ENCODE assay signal across 9 cellular contexts in the genomic region with DNA sequence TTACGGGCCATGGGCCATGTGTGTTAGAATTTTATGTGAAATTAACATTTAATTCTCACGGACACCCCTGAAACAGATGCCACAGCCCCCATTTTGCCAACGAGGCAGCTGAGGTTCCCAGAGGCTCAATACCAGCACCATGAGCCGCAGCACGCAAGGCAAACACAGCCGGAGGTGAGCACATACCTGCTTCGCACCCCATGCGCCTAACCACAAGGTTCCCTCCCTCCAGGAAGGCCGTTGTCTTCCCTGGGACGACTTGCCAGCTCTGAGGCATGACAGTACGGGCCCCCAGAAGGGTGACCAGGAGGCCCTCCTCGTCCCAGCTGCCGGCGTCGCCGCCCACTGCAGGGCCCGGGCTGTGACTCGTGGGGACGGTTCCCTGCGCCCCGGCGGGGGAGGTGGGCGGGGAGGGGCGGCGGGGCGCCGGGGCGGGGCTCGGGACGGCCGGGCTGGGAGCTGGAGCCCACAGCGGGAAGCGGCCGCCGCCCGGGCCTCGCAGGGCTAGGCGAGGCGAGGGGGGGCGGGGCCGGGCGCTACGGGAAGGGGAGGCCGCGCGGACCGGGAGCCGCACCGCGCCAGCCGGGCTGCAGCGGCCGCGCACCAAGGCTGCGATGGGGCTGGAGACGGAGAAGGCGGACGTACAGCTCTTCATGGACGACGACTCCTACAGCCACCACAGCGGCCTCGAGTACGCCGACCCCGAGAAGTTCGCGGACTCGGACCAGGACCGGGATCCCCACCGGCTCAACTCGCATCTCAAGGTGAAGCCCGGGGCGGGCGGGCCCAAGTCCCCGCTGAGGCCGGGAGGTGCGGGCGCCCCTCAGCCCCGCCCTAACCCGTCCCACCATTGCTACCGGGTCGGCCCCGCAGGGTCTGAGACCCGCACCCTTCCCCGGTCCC. TPM values are rescaled to one million over a fixed set of nuclear protein-coding genes. Genes with fewer than 3 reads are reported as not detected.
A peak's percentile ranks its signal among the peaks of the same experiment; 100 is the strongest.
DNase-seq lines count a peak whose midpoint lies in the region; ATAC-seq, FAIRE-seq and TF ChIP-seq lines count a peak whose summit lies in the region.
"Had no signal": no experiment of that assay in that cellular context is flagged by ENCODE, and none has a peak within 500 bp of the region (broad histone marks: within the 10 kb centered on the region; RNA-seq: fewer than 3 reads in every experiment).

A gene with protein sequence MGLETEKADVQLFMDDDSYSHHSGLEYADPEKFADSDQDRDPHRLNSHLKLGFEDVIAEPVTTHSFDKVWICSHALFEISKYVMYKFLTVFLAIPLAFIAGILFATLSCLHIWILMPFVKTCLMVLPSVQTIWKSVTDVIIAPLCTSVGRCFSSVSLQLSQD (plus strand): TSS at position 571 of the 903 bp plus-strand sequence. CDS start 44 bp downstream, at position 615.

- H3K4me2 ChIP-seq in H1 (ENCODE audit: insufficient read depth in 1 of 2, low read depth in 2 of 2, low read length in 2 of 2), result peak within 1 kb of the TSS; percentile 94 to 99

- H2BK5ac ChIP-seq in H1 (ENCODE audit: low read depth, low read length), result peak within 1 kb of the TSS; percentile 38; the same call in 1 of the 2 replicates

- WGBS in H1 (ENCODE audit: extremely low coverage in 1 of 2, insufficient coverage in 1 of 2, insufficient read length in 1 of 2, insufficient replicate concordance in 2 of 2, low coverage in 1 of 2, low lambda C conversion rate in 2 of 2, missing lambda C conversion rate in 1 of 2), 2 experiments, result 14% methylated on average over 21 of the region's 85 CpGs; no CpG with 5 or more reads in 1 of the 2 experiments

- no peak within 1 kb of the TSS for H3K14ac ChIP-seq in H1 (ENCODE audit: insufficient read length)

- H3K23ac ChIP-seq in H1 (ENCODE audit: insufficient read length), result no peak within 1 kb of the TSS

- peak within 1 kb of the TSS in 2 of 4 experiments; percentile 3 to 39; a peak in 2 of 7 replicates for H3K9ac ChIP-seq in H1 (replicated peaks in 1 of 4; ENCODE audit: extremely low read depth in 1 of 4, low read depth in 3 of 4, low read length in 3 of 4)

- peak; percentile 51 for ATAC-seq in HG03045 (IDR thresholded peaks at IDR 0.05; ENCODE audit: unreplicated experiment)
- peak; percentile 94 for ATAC-seq in lower lobe of right lung
- ATAC-seq in HG03457 (IDR thresholded peaks at IDR 0.05; ENCODE audit: unreplicated experiment), result no peak

- peak within 1 kb of the TSS; percentile 96 for H2AFZ ChIP-seq in H1 (ENCODE audit: low read length)

- H3K27me3 ChIP-seq in H1 (replicated peaks in 1 of 4; ENCODE audit: control insufficient read depth in 3 of 4, extremely low read depth in 1 of 4, insufficient read depth in 3 of 4, low read length in 3 of 4) (peaks cover 0 to 22% (median 16%) of the 10 kb centered on the region in 4 experiments; a peak in 6 of 7 replicates), lower lobe of right lung (ENCODE audit: low read depth) (peaks cover 9% of the 10 kb centered on the region)

- no peak for FAIRE-seq in H1 (lab: Jason Lieb, UNC)

- H3K27ac ChIP-seq in H1 (ENCODE audit: low read depth, low read length), result no peak within 1 kb of the TSS
- peak within 1 kb of the TSS; percentile 95 for H3K27ac ChIP-seq in lower lobe of right lung
- peak within 1 kb of the TSS; percentile 67 for H3K27ac ChIP-seq in substantia nigra (ENCODE audit: low read depth, low read length, poor library complexity, severe bottlenecking)
- H3K27ac ChIP-seq: C4-2B had no signal

- H2BK15ac ChIP-seq in H1 (ENCODE audit: low read length), result peak within 1 kb of the TSS; percentile 97; the same call in 1 of the 2 replicates

- H3K4me3 ChIP-seq in H1 (ENCODE audit: extremely low read depth in 1 of 4, insufficient read depth in 2 of 4, low read depth in 3 of 4, low read length in 4 of 4), result peak within 1 kb of the TSS; percentile 40 to 71 (median 60)
- H3K4me3 ChIP-seq in lower lobe of right lung, result peak within 1 kb of the TSS; percentile 81

- H3K36me3 ChIP-seq in H1 (ENCODE audit: control insufficient read depth in 2 of 4, insufficient read depth in 4 of 4, low read length in 3 of 4) (no peaks in the 10 kb centered on the region), lower lobe of right lung (no peaks in the 10 kb centered on the region)

- no peak for TF ChIP-seq POLR2A in H1 (IDR thresholded peaks at IDR 0.05; ENCODE audit: control extremely low read depth in 1 of 2, low read depth in 2 of 2, low read length in 2 of 2)

- H2AK5ac ChIP-seq in H1 (ENCODE audit: low read depth, low read length), result 0 out of 2 replicates have a peak within 1 kb of the TSS, but pooled peaks have one; percentile 2

- peak within 1 kb of the TSS; percentile 56 for H3K18ac ChIP-seq in H1 (ENCODE audit: extremely low read depth, low read length)

- TF ChIP-seq RAD21 in H1 (IDR thresholded peaks at IDR 0.05 in 1 of 2, conservative IDR thresholded peaks at IDR 0.05 in 1 of 2; ENCODE audit: low read depth in 2 of 2, low read length in 2 of 2), result no peak

- no peak within 1 kb of the TSS for H3K56ac ChIP-seq in H1 (replicated peaks; ENCODE audit: insufficient read length, low read depth, low read length)

- H3K9me3 ChIP-seq in H1 (ENCODE audit: insufficient read depth in 2 of 2, low read depth in 1 of 2, low read length in 1 of 2) (no peaks in the 10 kb centered on the region), lower lobe of right lung (no peaks in the 10 kb centered on the region)

- 0 out of 2 replicates have a peak within 1 kb of the TSS, but pooled peaks have one; percentile 44 for H2BK20ac ChIP-seq in H1 (ENCODE audit: low read length)

- H4K91ac ChIP-seq in H1 (replicated peaks; ENCODE audit: insufficient read length, low read length), result peak within 1 kb of the TSS; percentile 55

- H3K79me2 ChIP-seq in H1 (ENCODE audit: control insufficient read depth in 1 of 2, insufficient read depth in 2 of 2, low read length in 2 of 2), result no peaks in the 10 kb centered on the region

- H3K79me1 ChIP-seq in H1 (ENCODE audit: low read depth, low read length), result no peaks in the 10 kb centered on the region

- TF ChIP-seq CTCF in H1 (IDR thresholded peaks at IDR 0.05; ENCODE audit: control extremely low read depth in 1 of 3, insufficient read depth in 1 of 3, low read depth in 1 of 3, low read length in 3 of 3) (no peak), lower lobe of right lung (IDR thresholded peaks at IDR 0.05) (no peak)

- POLR2A ChIA-PET in H1 (lab: Charles Lee; ENCODE audit: partially characterized antibody), result interaction anchor here (2.1 kb wide), 1 partner anchor 27 kb away, joined by 5 read pairs; no protein-coding TSS in a partner anchor

- CTCF ChIA-PET in H1 (lab: Charles Lee; ENCODE audit: partially characterized antibody), result interaction anchor here (0.8 to 1.0 kb wide), 2 partner anchors 24 to 27 kb away, joined by 6 read pairs; a partner anchor contains a TSS

- H4K5ac ChIP-seq in H1 (ENCODE audit: insufficient read length, low read depth, low read length), result no peak within 1 kb of the TSS

- intact Hi-C loops in lower lobe of right lung (cut with DNase I), result no loop called here

- no peak for TF ChIP-seq EP300 in H1 (IDR thresholded peaks at IDR 0.05; ENCODE audit: borderline replicate concordance in 1 of 2, low read depth in 2 of 2, low read length in 2 of 2)

- H2BK12ac ChIP-seq in H1 (ENCODE audit: low read depth, low read length), result peak within 1 kb of the TSS; percentile 82

- peak within 1 kb of the TSS; percentile 25; the same call in 1 of the 2 replicates for H4K8ac ChIP-seq in H1 (ENCODE audit: extremely low read depth, insufficient read depth, low read length)

- DNase-seq in NCI-H345 (lab: John Stamatoyannopoulos, UW), result peak; percentile 63
- DNase-seq in NCI-H345 treated with DMSO at 0.1 percent for 48 hours (lab: John Stamatoyannopoulos, UW; ENCODE audit: unreplicated experiment), result no peak
- peak; percentile 22 for DNase-seq in T1000 (lab: John Stamatoyannopoulos, UW)
- DNase-seq in H1 (ENCODE audit: low read depth in 1 of 2, low spot score in 2 of 2), result peak in 1 of 2 experiments; percentile 69
- DNase-seq in lower lobe of right lung, result peak; percentile 82
- peak in 14 of 49 donors; percentile 3 to 38 (median 19) for DNase-seq in substantia nigra (lab: John Stamatoyannopoulos, UW)

- peaks cover 5% of the 10 kb centered on the region; the same call in 1 of the 2 replicates for H3K23me2 ChIP-seq in H1 (ENCODE audit: low read depth, low read length)

- peaks cover 0 to 2% of the 10 kb centered on the region in 2 experiments for H4K20me1 ChIP-seq in H1 (replicated peaks in 1 of 2; ENCODE audit: control insufficient read depth in 1 of 2, insufficient read depth in 2 of 2, low read length in 2 of 2)

- peak within 1 kb of the TSS; percentile 43 for H2BK120ac ChIP-seq in H1 (replicated peaks; ENCODE audit: low read depth, low read length)

- H3K4ac ChIP-seq in H1 (replicated peaks; ENCODE audit: insufficient read length, low read depth, low read length), result peak within 1 kb of the TSS; percentile 65

- peaks cover 2 to 4% (median 3%) of the 10 kb centered on the region in 4 experiments; a peak in 4 of 7 replicates for H3K4me1 ChIP-seq in H1 (replicated peaks in 1 of 4; ENCODE audit: control insufficient read depth in 3 of 4, insufficient read depth in 4 of 4, low read length in 3 of 4)
- H3K4me1 ChIP-seq in lower lobe of right lung, result peaks cover 31% of the 10 kb centered on the region

TF ChIP-seq in H1, 55 proteins besides CTCF, POLR2A, EP300 and RAD21 (continues in another document):
- TF ChIP-seq POU5F1 (IDR thresholded peaks at IDR 0.05; ENCODE audit: low read depth, low read length) (no peak), SRF (IDR thresholded peaks at IDR 0.05; ENCODE audit: low read depth, low read length) (no peak), TCF12 (IDR thresholded peaks at IDR 0.05; ENCODE audit: low read depth, low read length) (no peak), ZNF274 (IDR thresholded peaks at IDR 0.05; ENCODE audit: borderline replicate concordance, extremely low read depth, low read length) (no peak)

RNA-seq across cellular contexts. Expression of the gene that starts here (rescaled TPM):
- total RNA-seq in H1 (2021; fragmentation: NEBNext Ultra II Directional; extraction: Animal tissue kit (Norgen Biotek cat#: 25700)), result 4.7 and 6.4 TPM in 2 replicates
- 1.8 and 2.8 TPM in 2 replicates for polyA plus RNA-seq in H1 (2011; rRNA removed)
- 2.5 TPM for polyA plus RNA-seq in H1 (2011; cell fraction: cytosol; rRNA removed)
- 4.6 TPM for polyA plus RNA-seq in H1 (2011; cell fraction: nucleus; rRNA removed)
- polyA plus RNA-seq in H1 (2012, experiment 1 of 2), result 0.96 to 1.5 TPM (median 1.3 TPM) in 4 replicates
- polyA plus RNA-seq in H1 (2012, experiment 2 of 2), result 0.34 TPM
- polyA plus RNA-seq in H1 (2013, experiment 1 of 2), result 5.3 TPM
- 5.1 TPM for polyA plus RNA-seq in H1 (2013, experiment 2 of 2)
- polyA minus RNA-seq in H1 (2011; rRNA and poly(A)+ RNA removed), result 2.7 and 4.1 TPM in 2 replicates
- polyA minus RNA-seq in H1 (2011; cell fraction: cytosol; rRNA and poly(A)+ RNA removed), result 2.3 TPM
- 5.5 TPM for polyA minus RNA-seq in H1 (2011; cell fraction: nucleus; rRNA and poly(A)+ RNA removed)
- 143 TPM for total RNA-seq in lower lobe of right lung

Comparison
In these comparisons a context has a peak if more than half of its experiments do, and no peak if none do; other contexts are left out.
1. RNA of the gene that starts here (total RNA-seq): 143 TPM in lower lobe of right lung (single experiment); 4.7 to 6.4 TPM in H1; every median in the first group is over 10 times any median in the second.